ENCODE assay signal across 35 cellular contexts in the genomic region with DNA sequence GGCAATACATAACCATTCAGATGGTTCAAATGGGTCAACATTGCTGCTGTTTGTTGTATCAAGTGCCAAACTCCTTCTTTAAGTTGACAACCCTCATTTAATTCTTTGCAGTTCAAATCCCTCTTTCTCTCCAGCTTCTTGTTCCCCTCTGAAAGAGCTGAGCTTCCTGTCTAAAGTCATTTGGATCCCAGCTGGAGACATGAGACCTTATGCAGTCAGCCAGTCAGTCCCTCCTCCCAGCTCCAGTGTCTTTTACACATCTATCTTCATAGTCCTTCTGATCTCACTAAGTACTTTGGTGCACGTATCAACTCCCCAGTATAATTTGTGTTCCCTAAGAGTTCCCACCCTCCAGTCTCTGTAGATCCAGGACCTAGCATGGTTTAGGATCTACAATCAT.
"Had no signal": no experiment of that assay in that cellular context is flagged by ENCODE, and none has a peak within 500 bp of the region (broad histone marks: within the 10 kb centered on the region; RNA-seq: fewer than 3 reads in every experiment).

No MANE protein-coding gene starts in this region.

- H3K9me3 Mint-ChIP-seq: activated CD4-positive, alpha-beta T cell treated with anti-CD3 and anti-CD28 coated beads, Interleukin-2, amount 10 ng/mL, durations not matched to agents 24 days and 14 days; activated CD8-positive, alpha-beta T cell treated with anti-CD3 and anti-CD28 coated beads for 36 hours; activated naive CD4-positive, alpha-beta T cell treated with anti-CD3 and anti-CD28 coated beads, Interleukin-2, amount 50 U/mL, for 24 hours; activated T-cell treated with anti-CD3 and anti-CD28 coated beads, Interleukin-2, amount 50 U/mL, for 24 hours; activated T-helper 2 cell treated with anti-CD3 and anti-CD28 coated beads, Interferon-gamma antibody, Interleukin-2, Interleukin-4, amounts not matched to agents 10 μg/mL and 5 μg/mL and 100 μg/mL, durations not matched to agents 14 hours and 24 hours and 36 hours had no signal

- H3K4me3 ChIP-seq: ascending aorta, cardiac muscle cell, MG63, SJCRH30, SK-N-MC had no signal

- DNase-seq: activated CD4-positive, alpha-beta T cell treated with anti-CD3 and anti-CD28 coated beads, Interleukin-2, amount 10 ng/mL, durations not matched to agents 24 days and 14 days; activated CD4-positive, alpha-beta T cell treated with anti-CD3 and anti-CD28 coated beads, Interleukin-2, amount 50 U/mL, for 4 hours; activated CD4-positive, CD25-positive, alpha-beta regulatory T cell; activated CD8-positive, alpha-beta T cell treated with anti-CD3 and anti-CD28 coated beads for 36 hours; activated gamma-delta T cell; activated naive CD4-positive, alpha-beta T cell treated with Interleukin-2 at 50 U/mL for 16 hours; activated naive CD8-positive, alpha-beta T cell treated with anti-CD3 and anti-CD28 coated beads, Interleukin-2, amount 10 ng/mL, durations not matched to agents 7 days and 5 days; activated T-cell treated with anti-CD3 and anti-CD28 coated beads, Interleukin-2, amount 50 U/mL, for 24 hours; amygdala; Kasumi-1; KG1; MG63; NCI-H1048; NCI-H1105 treated with DMSO at 0.1 percent for 48 hours; NCI-H1436; NCI-H1694; NCI-H1930; NCI-H2081 treated with DMSO at 0.1 percent for 48 hours; NCI-H2171; NCI-H510A; NCI-H526; NCI-H774; SHP77; SJCRH30; T-helper 1 cell; T-helper 2 cell; T-helper 9 cell had no signal

- H3K27me3 Mint-ChIP-seq: activated CD4-positive, alpha-beta T cell treated with anti-CD3 and anti-CD28 coated beads, Interleukin-2, amount 10 ng/mL, durations not matched to agents 24 days and 14 days; activated CD8-positive, alpha-beta T cell treated with anti-CD3 and anti-CD28 coated beads for 36 hours; activated naive CD4-positive, alpha-beta T cell treated with anti-CD3 and anti-CD28 coated beads, Interleukin-2, amount 50 U/mL, for 24 hours; activated naive CD8-positive, alpha-beta T cell treated with anti-CD3 and anti-CD28 coated beads, Interleukin-2, amount 10 ng/mL, durations not matched to agents 7 days and 5 days; activated T-cell treated with anti-CD3 and anti-CD28 coated beads, Interleukin-2, amount 50 U/mL, for 24 hours; central memory CD8-positive, alpha-beta T cell had no signal

- H3K27me3 ChIP-seq: ascending aorta, cardiac muscle cell, MG63, SJCRH30 had no signal

- H3K27ac Mint-ChIP-seq: activated CD4-positive, alpha-beta T cell treated with anti-CD3 and anti-CD28 coated beads, Interleukin-2, amount 10 ng/mL, durations not matched to agents 24 days and 14 days; activated CD8-positive, alpha-beta T cell treated with anti-CD3 and anti-CD28 coated beads for 36 hours; activated naive CD4-positive, alpha-beta T cell treated with anti-CD3 and anti-CD28 coated beads, Interleukin-2, amount 50 U/mL, for 24 hours; activated naive CD8-positive, alpha-beta T cell treated with anti-CD3 and anti-CD28 coated beads, Interleukin-2, amount 10 ng/mL, durations not matched to agents 7 days and 5 days; activated T-cell treated with anti-CD3 and anti-CD28 coated beads, Interleukin-2, amount 50 U/mL, for 24 hours; activated T-helper 2 cell treated with anti-CD3 and anti-CD28 coated beads, Interferon-gamma antibody, Interleukin-2, Interleukin-4, amounts not matched to agents 10 μg/mL and 5 μg/mL and 100 μg/mL, durations not matched to agents 14 hours and 24 hours and 36 hours had no signal

- H3K4me1 ChIP-seq: SJCRH30 had no signal

- H3K27ac ChIP-seq: ascending aorta, cardiac muscle cell, SJCRH30, SK-N-MC, VCaP had no signal

- H3K36me3 ChIP-seq: ascending aorta, cardiac muscle cell, MG63, SJCRH30 had no signal

- ATAC-seq: activated CD8-positive, alpha-beta T cell treated with anti-CD3 and anti-CD28 coated beads for 36 hours; Panc1 had no signal

- H3K4me3 Mint-ChIP-seq: activated CD4-positive, alpha-beta T cell treated with anti-CD3 and anti-CD28 coated beads, Interleukin-2, amount 10 ng/mL, durations not matched to agents 24 days and 14 days; activated CD8-positive, alpha-beta T cell treated with anti-CD3 and anti-CD28 coated beads for 36 hours; activated naive CD4-positive, alpha-beta T cell treated with anti-CD3 and anti-CD28 coated beads, Interleukin-2, amount 50 U/mL, for 24 hours; activated naive CD8-positive, alpha-beta T cell treated with anti-CD3 and anti-CD28 coated beads, Interleukin-2, amount 10 ng/mL, durations not matched to agents 7 days and 5 days; activated T-cell treated with anti-CD3 and anti-CD28 coated beads, Interleukin-2, amount 50 U/mL, for 24 hours; central memory CD8-positive, alpha-beta T cell had no signal

- H3K4me1 Mint-ChIP-seq: activated CD4-positive, alpha-beta T cell treated with anti-CD3 and anti-CD28 coated beads, Interleukin-2, amount 10 ng/mL, durations not matched to agents 24 days and 14 days; activated naive CD4-positive, alpha-beta T cell treated with anti-CD3 and anti-CD28 coated beads, Interleukin-2, amount 50 U/mL, for 24 hours; activated naive CD8-positive, alpha-beta T cell treated with anti-CD3 and anti-CD28 coated beads, Interleukin-2, amount 10 ng/mL, durations not matched to agents 7 days and 5 days; central memory CD8-positive, alpha-beta T cell had no signal

- H3K36me3 Mint-ChIP-seq: activated naive CD4-positive, alpha-beta T cell treated with anti-CD3 and anti-CD28 coated beads, Interleukin-2, amount 50 U/mL, for 24 hours; activated naive CD8-positive, alpha-beta T cell treated with anti-CD3 and anti-CD28 coated beads, Interleukin-2, amount 10 ng/mL, durations not matched to agents 7 days and 5 days had no signal
